Comparison of ENCODE assay signal across 11 cellular contexts in genomic region chr10:132519382-132520146, GRCh38. TPM values are rescaled to one million over a fixed set of nuclear protein-coding genes. Genes with fewer than 3 reads are reported as not detected.
A peak's percentile ranks its signal among the peaks of the same experiment; 100 is the strongest.
DNase-seq lines count a peak whose midpoint lies in the region; ATAC-seq, FAIRE-seq and TF ChIP-seq lines count a peak whose summit lies in the region.
"Had no signal": no experiment of that assay in that cellular context is flagged by ENCODE, and none has a peak within 500 bp of the region (broad histone marks: within the 10 kb centered on the region; RNA-seq: fewer than 3 reads in every experiment).

No MANE protein-coding gene starts in this region.

- H2BK120ac ChIP-seq in H1 (replicated peaks; ENCODE audit: low read depth, low read length), result no peak overlapping the region

- H2BK20ac ChIP-seq in H1 (ENCODE audit: low read length), result no peak overlapping the region

- TF ChIP-seq RAD21 in H1 (IDR thresholded peaks at IDR 0.05 in 1 of 2, conservative IDR thresholded peaks at IDR 0.05 in 1 of 2; ENCODE audit: low read depth in 2 of 2, low read length in 2 of 2), result no peak

- ATAC-seq in lower lobe of right lung (no peak), HG03135 (IDR thresholded peaks at IDR 0.05; ENCODE audit: unreplicated experiment) (no peak), GM19463 (IDR thresholded peaks at IDR 0.05; ENCODE audit: unreplicated experiment) (no peak)

- H4K20me1 ChIP-seq in H1 (replicated peaks in 1 of 2; ENCODE audit: control insufficient read depth in 1 of 2, insufficient read depth in 2 of 2, low read length in 2 of 2), result peaks cover 0 to 5% of the 10 kb centered on the region in 2 experiments

- H3K4me3 ChIP-seq in H1 (ENCODE audit: extremely low read depth in 1 of 4, insufficient read depth in 2 of 4, low read depth in 3 of 4, low read length in 4 of 4) (peak overlapping the region; percentile 45 to 73 (median 57); a peak in 5 of 8 replicates), lower lobe of right lung (peak overlapping the region; percentile 35)

- H3K9me3 Mint-ChIP-seq in HFFc6, result no peaks in the 10 kb centered on the region
- H3K9me3 Mint-ChIP-seq: T-helper 1 cell treated with Interleukin-12 subunit alpha and Interleukin-12 subunit beta and Interleukin-4 antibody, amounts not matched to agents 30 μg/mL and 1 μg/mL, for 36 hours had no signal

- H4K8ac ChIP-seq in H1 (ENCODE audit: extremely low read depth, insufficient read depth, low read length), result no peak overlapping the region; the same call in 1 of the 2 replicates

- no peaks in the 10 kb centered on the region for H3K36me3 ChIP-seq in H1 (ENCODE audit: control insufficient read depth in 2 of 4, insufficient read depth in 4 of 4, low read length in 3 of 4)
- H3K36me3 ChIP-seq in lower lobe of right lung, result no peaks in the 10 kb centered on the region

- peak overlapping the region; percentile 13; the same call in 1 of the 2 replicates for H3K27ac Mint-ChIP-seq in HFFc6
- H3K27ac Mint-ChIP-seq: T-helper 1 cell treated with Interleukin-12 subunit alpha and Interleukin-12 subunit beta and Interleukin-4 antibody, amounts not matched to agents 30 μg/mL and 1 μg/mL, for 36 hours had no signal

- no peak overlapping the region for H2AFZ ChIP-seq in H1 (ENCODE audit: low read length)

- no peak overlapping the region for H3K27ac ChIP-seq in H1 (ENCODE audit: low read depth, low read length)
- peak overlapping the region; percentile 85 for H3K27ac ChIP-seq in lower lobe of right lung
- H3K27ac ChIP-seq in substantia nigra (ENCODE audit: low read depth, low read length, poor library complexity, severe bottlenecking), result peak overlapping the region; percentile 21

- no peak overlapping the region for H3K56ac ChIP-seq in H1 (replicated peaks; ENCODE audit: insufficient read length, low read depth, low read length)

- peak overlapping the region; percentile 71 for H3K18ac ChIP-seq in H1 (ENCODE audit: extremely low read depth, low read length)

- H3K36me3 Mint-ChIP-seq in HFFc6 (ENCODE audit: low read depth), result no peaks in the 10 kb centered on the region

- CTCF ChIA-PET in H1 (lab: Charles Lee; ENCODE audit: partially characterized antibody), result interaction anchor here (0.9 to 1.6 kb wide), 9 partner anchors 17 to 135 kb away, joined by 3 to 4 read pairs (median 3); no protein-coding TSS in a partner anchor

- peaks cover 21% of the 10 kb centered on the region; the same call in 1 of the 2 replicates for H3K23me2 ChIP-seq in H1 (ENCODE audit: low read depth, low read length)

- 0 out of 2 replicates have a peak overlapping the region, but pooled peaks have one; percentile 46 for H2BK15ac ChIP-seq in H1 (ENCODE audit: low read length)

- H3K4me1 ChIP-seq in H1 (replicated peaks in 1 of 4; ENCODE audit: control insufficient read depth in 3 of 4, insufficient read depth in 4 of 4, low read length in 3 of 4), result peaks cover 11 to 34% (median 24%) of the 10 kb centered on the region in 4 experiments
- peaks cover 70% of the 10 kb centered on the region for H3K4me1 ChIP-seq in lower lobe of right lung

- H3K9me3 ChIP-seq in H1 (ENCODE audit: insufficient read depth in 2 of 2, low read depth in 1 of 2, low read length in 1 of 2) (no peaks in the 10 kb centered on the region), lower lobe of right lung (no peaks in the 10 kb centered on the region)

- H3K4me1 Mint-ChIP-seq in HFFc6 (ENCODE audit: low read depth), result peaks cover 48% of the 10 kb centered on the region

- H3K4me2 ChIP-seq in H1 (ENCODE audit: insufficient read depth in 1 of 2, low read depth in 2 of 2, low read length in 2 of 2), result peak overlapping the region; percentile 85 to 97

- no peak overlapping the region for H2AK5ac ChIP-seq in H1 (ENCODE audit: low read depth, low read length)

- peak overlapping the region; percentile 75 for H4K91ac ChIP-seq in H1 (replicated peaks; ENCODE audit: insufficient read length, low read length)

- peak overlapping the region; percentile 18; the same call in 1 of the 2 replicates for H2BK12ac ChIP-seq in H1 (ENCODE audit: low read depth, low read length)

- H3K9ac ChIP-seq in H1 (replicated peaks in 1 of 4; ENCODE audit: extremely low read depth in 1 of 4, low read depth in 3 of 4, low read length in 3 of 4), result no peak overlapping the region; a peak in 1 of 7 replicates

- no peaks in the 10 kb centered on the region for H3K79me1 ChIP-seq in H1 (ENCODE audit: low read depth, low read length)

- WGBS in H1 (ENCODE audit: extremely low coverage in 1 of 2, insufficient coverage in 1 of 2, insufficient read length in 1 of 2, insufficient replicate concordance in 2 of 2, low coverage in 1 of 2, low lambda C conversion rate in 2 of 2, missing lambda C conversion rate in 1 of 2), 2 experiments, result 73% methylated on average over 28 of the region's 29 CpGs; no CpG with 5 or more reads in 1 of the 2 experiments

- no peaks in the 10 kb centered on the region; a peak in 1 of 4 replicates for H3K79me2 ChIP-seq in H1 (ENCODE audit: control insufficient read depth in 1 of 2, insufficient read depth in 2 of 2, low read length in 2 of 2)

- TF ChIP-seq POLR2A in H1 (IDR thresholded peaks at IDR 0.05; ENCODE audit: control extremely low read depth in 1 of 2, low read depth in 2 of 2, low read length in 2 of 2), result no peak

- no peak overlapping the region for H3K14ac ChIP-seq in H1 (ENCODE audit: insufficient read length)

- H3K27me3 ChIP-seq in H1 (replicated peaks in 1 of 4; ENCODE audit: control insufficient read depth in 3 of 4, extremely low read depth in 1 of 4, insufficient read depth in 3 of 4, low read length in 3 of 4), result peaks cover 4 to 30% (median 15%) of the 10 kb centered on the region in 4 experiments; a peak in 6 of 7 replicates
- no peaks in the 10 kb centered on the region for H3K27me3 ChIP-seq in lower lobe of right lung (ENCODE audit: low read depth)

- intact Hi-C loops in lower lobe of right lung (cut with DNase I), result no loop called here

- 0 out of 2 replicates have a peak overlapping the region, but pooled peaks have one; percentile 24 for H2BK5ac ChIP-seq in H1 (ENCODE audit: low read depth, low read length)

- peak overlapping the region; percentile 70 for H3K4ac ChIP-seq in H1 (replicated peaks; ENCODE audit: insufficient read length, low read depth, low read length)

- DNase-seq in HFFc6 (no peak), H1 (ENCODE audit: low read depth in 1 of 2, low spot score in 2 of 2) (no peak), lower lobe of right lung (peak; percentile 55), substantia nigra (lab: John Stamatoyannopoulos, UW) (no peak), NCI-H774 (lab: John Stamatoyannopoulos, UW) (no peak)
- DNase-seq in stimulated activated CD4-positive, alpha-beta T cell treated with anti-CD3 and anti-CD28 coated beads, Interleukin-1b, Interleukin-23, amount 100 ng/mL, for 48 hours, result no peak
- DNase-seq: cerebellar nuclear complex, MM.1S had no signal

- TF ChIP-seq CTCF in HFFc6 (IDR thresholded peaks at IDR 0.05) (no peak), H1 (IDR thresholded peaks at IDR 0.05; ENCODE audit: control extremely low read depth in 1 of 3, insufficient read depth in 1 of 3, low read depth in 1 of 3, low read length in 3 of 3) (no peak), lower lobe of right lung (IDR thresholded peaks at IDR 0.05) (no peak)

- POLR2A ChIA-PET in H1 (lab: Charles Lee; ENCODE audit: partially characterized antibody), result interaction anchor here (0.7 to 4.0 kb wide), 5 partner anchors 9 to 52 kb away, joined by 3 to 20 read pairs (median 9); no protein-coding TSS in a partner anchor

- no peak overlapping the region for H3K23ac ChIP-seq in H1 (ENCODE audit: insufficient read length)

- peaks cover 2% of the 10 kb centered on the region for H3K27me3 Mint-ChIP-seq in HFFc6 (ENCODE audit: insufficient read depth)

- FAIRE-seq in H1 (lab: Jason Lieb, UNC), result no peak

- H4K5ac ChIP-seq in H1 (ENCODE audit: insufficient read length, low read depth, low read length), result no peak overlapping the region

- no peak overlapping the region for H3K4me3 Mint-ChIP-seq in HFFc6
- H3K4me3 Mint-ChIP-seq: T-helper 1 cell treated with Interleukin-12 subunit alpha and Interleukin-12 subunit beta and Interleukin-4 antibody, amounts not matched to agents 30 μg/mL and 1 μg/mL, for 36 hours had no signal

- no peak for TF ChIP-seq EP300 in H1 (IDR thresholded peaks at IDR 0.05; ENCODE audit: borderline replicate concordance in 1 of 2, low read depth in 2 of 2, low read length in 2 of 2)

TF ChIP-seq in H1, 55 proteins besides CTCF, POLR2A, EP300 and RAD21:
- TF ChIP-seq TCF12 (IDR thresholded peaks at IDR 0.05; ENCODE audit: low read depth, low read length), result no peak
- TF ChIP-seq SIRT6 (IDR thresholded peaks at IDR 0.05; ENCODE audit: low read length), result no peak
- TF ChIP-seq CHD2 (IDR thresholded peaks at IDR 0.05; ENCODE audit: low read length), result no peak
- no peak for TF ChIP-seq HDAC2 (IDR thresholded peaks at IDR 0.05; ENCODE audit: borderline replicate concordance in 1 of 2, low read depth in 2 of 2, low read length in 2 of 2)
- TF ChIP-seq TAF1 (IDR thresholded peaks at IDR 0.05; ENCODE audit: low read depth, low read length), result no peak
- TF ChIP-seq KDM1A (IDR thresholded peaks at IDR 0.05; ENCODE audit: borderline replicate concordance, low read length), result no peak

RNA-seq across cellular contexts. Expression of gene INPP5A, which starts 18.0 kb away (rescaled TPM):
- total RNA-seq in HFFc6 (2021; fragmentation: NEBNext Ultra II Directional; extraction: Animal tissue kit (Norgen Biotek cat#: 25700)), result 10 to 100 TPM; 58.9 to 64.6 (median 63.8) TPM
- total RNA-seq in H1 (2021; fragmentation: NEBNext Ultra II Directional; extraction: Animal tissue kit (Norgen Biotek cat#: 25700)), result 25.5 and 27.5 TPM in 2 replicates
- polyA plus RNA-seq in H1 (2011; rRNA removed), result 16.8 and 19.7 TPM in 2 replicates
- polyA plus RNA-seq in H1 (2011; cell fraction: cytosol; rRNA removed), result 15.9 TPM
- polyA plus RNA-seq in H1 (2011; cell fraction: nucleus; rRNA removed), result 12.0 TPM
- polyA plus RNA-seq in H1 (2012, experiment 1 of 2), result 16.0 to 19.8 TPM (median 18.0 TPM) in 4 replicates
- 19.3 TPM for polyA plus RNA-seq in H1 (2012, experiment 2 of 2)
- 15.4 TPM for polyA plus RNA-seq in H1 (2013, experiment 1 of 2)
- polyA plus RNA-seq in H1 (2013, experiment 2 of 2), result 14.7 TPM
- polyA minus RNA-seq in H1 (2011; rRNA and poly(A)+ RNA removed), result 21.6 and 22.1 TPM in 2 replicates
- 12.3 TPM for polyA minus RNA-seq in H1 (2011; cell fraction: cytosol; rRNA and poly(A)+ RNA removed)
- polyA minus RNA-seq in H1 (2011; cell fraction: nucleus; rRNA and poly(A)+ RNA removed), result 12.1 TPM
- 34.1 TPM for total RNA-seq in lower lobe of right lung
